Comparison of ENCODE assay signal across 9 cellular contexts in the genomic region with DNA sequence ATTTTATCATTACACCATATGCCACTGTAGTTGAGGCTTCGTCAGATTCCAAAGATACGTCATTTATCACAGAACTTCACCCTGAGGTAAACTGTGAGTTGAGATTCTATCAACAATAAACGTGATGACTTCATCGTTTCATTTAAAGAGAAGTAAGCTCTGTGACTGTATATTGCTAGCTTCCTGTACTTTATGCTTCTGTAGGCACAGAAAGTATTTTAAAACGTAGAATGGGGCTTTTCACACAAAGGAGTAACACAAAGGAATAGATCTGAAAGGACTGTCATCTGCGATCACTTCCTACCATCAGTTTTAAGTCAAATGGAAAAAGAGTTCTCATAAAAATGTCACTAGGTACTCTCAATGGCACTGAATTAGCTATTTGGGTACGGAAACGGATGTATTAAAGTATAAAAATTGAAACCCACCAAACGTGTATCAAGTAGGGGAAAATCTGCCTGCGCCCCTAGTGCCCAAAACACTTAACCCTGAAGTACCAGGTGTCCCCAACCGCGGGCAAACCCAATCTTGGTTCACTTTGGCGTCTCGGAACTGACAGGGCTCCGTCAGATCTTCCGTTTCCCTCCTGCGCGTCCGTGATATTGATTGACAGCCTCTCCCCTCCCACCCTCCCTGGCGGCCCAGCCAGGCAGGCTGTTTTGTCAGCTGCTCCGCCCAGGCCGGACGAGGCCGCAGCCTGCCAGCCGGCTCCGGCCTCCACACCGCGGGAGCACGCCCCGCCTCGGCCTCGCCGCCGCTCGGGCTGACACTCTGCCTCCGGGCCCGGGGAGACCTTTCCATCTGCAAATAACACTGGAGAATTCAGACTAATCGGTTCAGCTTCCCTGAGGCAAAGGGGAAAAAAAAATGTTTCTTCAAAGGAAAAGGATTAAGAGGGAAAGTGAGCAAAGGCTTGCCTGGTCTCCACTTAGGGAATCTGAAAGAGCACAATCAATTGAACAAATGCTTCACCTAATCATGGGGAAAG.
DNase-seq lines count a peak whose midpoint lies in the region; ATAC-seq and TF ChIP-seq lines count a peak whose summit lies in the region.
"Had no signal": no experiment of that assay in that cellular context is flagged by ENCODE, and none has a peak within 500 bp of the region (broad histone marks: within the 10 kb centered on the region; RNA-seq: fewer than 3 reads in every experiment).

No MANE protein-coding gene starts in this region.

- ATAC-seq in HG02678 (IDR thresholded peaks at IDR 0.05; ENCODE audit: unreplicated experiment) = peak; percentile 100

- TF ChIP-seq CTCF in WERI-Rb-1 (IDR thresholded peaks at IDR 0.05; ENCODE audit: low read depth, low read length) (no peak), choroid plexus epithelial cell (conservative IDR thresholded peaks at IDR 0.05; ENCODE audit: low read depth, low read length) (peak; percentile 48)

- no peaks in the 10 kb centered on the region for H3K27me3 ChIP-seq in WERI-Rb-1 (ENCODE audit: insufficient read depth, low read depth, severe bottlenecking)

- DNase-seq in NCI-H1417 (lab: John Stamatoyannopoulos, UW) = peak; percentile 58 to 85 (median 76)
- no peak for DNase-seq in NCI-H1417 treated with DMSO at 0.1 percent for 48 hours (lab: John Stamatoyannopoulos, UW)
- DNase-seq in NCI-H1105 (lab: John Stamatoyannopoulos, UW) = peak; percentile 62
- DNase-seq in WERI-Rb-1 = peak; percentile 77
- DNase-seq in choroid plexus epithelial cell (ENCODE audit: low read depth) = peak; percentile 77
- DNase-seq in kidney tubule cell (ENCODE audit: low spot score) = peak; percentile 88
- peak; percentile 4 to 9 for DNase-seq in stimulated activated CD4-positive, alpha-beta T cell treated with anti-CD3 and anti-CD28 coated beads, Interleukin-1b, Interleukin-23, amount 100 ng/mL, for 4 hours (ENCODE audit: low read depth in 2 of 2)

- peak overlapping the region; percentile 69 for H3K27ac ChIP-seq in WERI-Rb-1
- H3K27ac ChIP-seq: C4-2B had no signal

- H3K4me3 ChIP-seq in WERI-Rb-1 (ENCODE audit: low read depth, low read length) = peak overlapping the region; percentile 50
- peak overlapping the region; percentile 60 for H3K4me3 ChIP-seq in choroid plexus epithelial cell (ENCODE audit: low read depth, low read length)

- no peaks in the 10 kb centered on the region for H3K36me3 ChIP-seq in WERI-Rb-1

- no peaks in the 10 kb centered on the region for H3K9me3 ChIP-seq in WERI-Rb-1 (ENCODE audit: severe bottlenecking)
